In genomic region chr2:42931147-42931817, GRCh38 we compare ENCODE assay signal across 1 cellular context.
TF ChIP-seq lines count a peak whose summit lies in the region.

No MANE protein-coding gene starts in this region.

TF ChIP-seq in WTC11, 78 proteins besides CTCF, POLR2A, EP300 and RAD21 (continued from another document):
- TF ChIP-seq AFF4 (CRISPR knock-in tag; IDR thresholded peaks at IDR 0.05; ENCODE audit: borderline replicate concordance), result 0 out of 2 replicates have a peak, but pooled peaks have one; percentile 24
- no peak for TF ChIP-seq JAZF1 (CRISPR knock-in tag; IDR thresholded peaks at IDR 0.05)
- peak; percentile 65; the same call in 1 of the 2 replicates for TF ChIP-seq ETV6 (CRISPR knock-in tag; IDR thresholded peaks at IDR 0.05)
- TF ChIP-seq MAX (CRISPR knock-in tag; IDR thresholded peaks at IDR 0.05), result peak; percentile 60; the same call in 1 of the 2 replicates
- TF ChIP-seq CBFB (CRISPR knock-in tag; IDR thresholded peaks at IDR 0.05; ENCODE audit: low read depth), result no peak
